ENCODE assay signal across 7 cellular contexts in the genomic region with DNA sequence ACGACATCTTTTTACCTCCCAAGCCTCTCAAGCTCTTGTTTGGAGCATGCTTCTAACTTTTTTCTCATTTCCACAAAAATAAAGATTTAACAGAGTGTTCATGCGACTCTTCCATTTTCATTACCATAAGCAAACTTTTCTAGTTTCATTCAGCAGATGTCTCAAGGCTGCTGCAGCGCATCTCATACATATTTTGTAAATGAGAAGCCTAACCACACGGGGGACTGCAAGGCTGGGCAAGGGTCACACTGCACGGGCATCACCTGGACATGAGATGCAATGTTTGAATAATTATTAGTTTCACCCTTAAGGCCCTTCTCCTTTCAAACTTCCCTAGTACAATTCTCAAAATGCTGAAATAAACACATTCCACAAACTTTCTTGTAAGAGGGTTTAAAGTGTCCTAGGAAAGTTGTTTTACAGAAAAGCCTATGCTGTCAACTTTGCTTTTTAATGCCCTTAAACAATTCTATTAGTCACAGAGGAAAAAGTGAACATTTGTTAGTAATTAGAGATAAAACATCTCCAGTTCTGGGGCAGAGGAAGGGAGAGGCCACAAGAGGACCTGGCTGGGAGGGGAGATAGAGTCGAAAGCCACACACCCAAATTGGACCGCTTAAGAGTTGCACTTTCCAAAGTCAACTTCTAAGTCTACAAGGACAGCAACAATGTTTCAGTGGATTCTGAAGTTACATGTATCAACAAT. TPM values are rescaled to one million over a fixed set of nuclear protein-coding genes. Genes with fewer than 3 reads are reported as not detected.
DNase-seq lines count a peak whose midpoint lies in the region; ATAC-seq, FAIRE-seq and TF ChIP-seq lines count a peak whose summit lies in the region.

No MANE protein-coding gene starts in this region.

- H3K27ac ChIP-seq in RWPE1 (peak overlapping the region; percentile 72), H1 (ENCODE audit: low read depth, low read length) (no peak overlapping the region)
- H3K27ac ChIP-seq in naive thymus-derived CD4-positive, alpha-beta T cell (ENCODE audit: low read depth, low read length), result peak overlapping the region; percentile 73

- intact Hi-C loops in naive thymus-derived CD4-positive, alpha-beta T cell (cut with micrococcal nuclease), result loop anchor here in 1 of 2 donors (5.0 kb wide), 1 partner anchor 61 kb away; no protein-coding TSS in a partner anchor

- peak overlapping the region in 1 of 4 experiments; percentile 58; a peak in 3 of 7 replicates for H3K9ac ChIP-seq in H1 (replicated peaks in 1 of 4; ENCODE audit: extremely low read depth in 1 of 4, low read depth in 3 of 4, low read length in 3 of 4)

- peaks cover 2 to 13% (median 9%) of the 10 kb centered on the region in 5 donors for H3K36me3 Mint-ChIP-seq in naive thymus-derived CD4-positive, alpha-beta T cell

- POLR2A ChIA-PET in RWPE1 (lab: Yijun Ruan, JAX; ENCODE audit: low non-redundant PET), result no interaction called here
- POLR2A ChIA-PET in H1 (lab: Charles Lee; ENCODE audit: partially characterized antibody), result interaction anchor here (1.0 to 1.7 kb wide), 4 partner anchors 11 to 77 kb away, joined by 3 to 6 read pairs (median 4); no protein-coding TSS in a partner anchor
- POLR2A ChIA-PET in naive thymus-derived CD4-positive, alpha-beta T cell (lab: Charles Lee), result no interaction called here

- H3K23ac ChIP-seq in H1 (ENCODE audit: insufficient read length), result no peak overlapping the region

- no peak overlapping the region for H3K14ac ChIP-seq in H1 (ENCODE audit: insufficient read length)

- H3K9me3 Mint-ChIP-seq in naive thymus-derived CD4-positive, alpha-beta T cell, result peaks cover 0 to 7% (median 0%) of the 10 kb centered on the region in 11 donors

- H3K56ac ChIP-seq in H1 (replicated peaks; ENCODE audit: insufficient read length, low read depth, low read length), result no peak overlapping the region

- H3K27ac Mint-ChIP-seq in naive thymus-derived CD4-positive, alpha-beta T cell, result peak overlapping the region; percentile 36 to 93 (median 72)

- no peak overlapping the region for H2BK120ac ChIP-seq in H1 (replicated peaks; ENCODE audit: low read depth, low read length)

- H2AFZ ChIP-seq in H1 (ENCODE audit: low read length), result no peak overlapping the region

- peak overlapping the region; percentile 69 to 91 (median 74) for H3K4me3 ChIP-seq in H1 (ENCODE audit: extremely low read depth in 1 of 4, insufficient read depth in 2 of 4, low read depth in 3 of 4, low read length in 4 of 4)
- H3K4me3 ChIP-seq in naive thymus-derived CD4-positive, alpha-beta T cell (ENCODE audit: low read length), result peak overlapping the region; percentile 58

- ATAC-seq in GM18861 (IDR thresholded peaks at IDR 0.05; ENCODE audit: unreplicated experiment), result peak; percentile 28
- ATAC-seq in naive thymus-derived CD4-positive, alpha-beta T cell, result no peak
- no peak for ATAC-seq in GM19455 (IDR thresholded peaks at IDR 0.05; ENCODE audit: unreplicated experiment)

- no peak overlapping the region for H2BK12ac ChIP-seq in H1 (ENCODE audit: low read depth, low read length)

- TF ChIP-seq EP300 in H1 (IDR thresholded peaks at IDR 0.05; ENCODE audit: borderline replicate concordance in 1 of 2, low read depth in 2 of 2, low read length in 2 of 2), result no peak

- TF ChIP-seq CTCF in RWPE1 (conservative IDR thresholded peaks at IDR 0.05; ENCODE audit: low read depth) (no peak), H1 (IDR thresholded peaks at IDR 0.05; ENCODE audit: control extremely low read depth in 1 of 3, insufficient read depth in 1 of 3, low read depth in 1 of 3, low read length in 3 of 3) (no peak)

- DNase-seq in RWPE1 (ENCODE audit: low spot score) (no peak), H1 (ENCODE audit: low read depth in 1 of 2, low spot score in 2 of 2) (no peak), D341Med (ENCODE audit: low spot score) (no peak), cerebellar nuclear complex (lab: John Stamatoyannopoulos, UW) (no peak)
- no peak for DNase-seq in naive thymus-derived CD4-positive, alpha-beta T cell

- TF ChIP-seq RAD21 in H1 (IDR thresholded peaks at IDR 0.05 in 1 of 2, conservative IDR thresholded peaks at IDR 0.05 in 1 of 2; ENCODE audit: low read depth in 2 of 2, low read length in 2 of 2), result no peak

- CTCF ChIA-PET in RWPE1 (lab: Yijun Ruan, JAX), result interaction anchor here (0.5 to 1.0 kb wide), 2 partner anchors 14 to 74 kb away, joined by 3 read pairs; no protein-coding TSS in a partner anchor
- CTCF ChIA-PET in H1 (lab: Charles Lee; ENCODE audit: partially characterized antibody), result interaction anchor here (1.5 kb wide), 1 partner anchor 67 kb away, joined by 4 read pairs; no protein-coding TSS in a partner anchor
- CTCF ChIA-PET in naive thymus-derived CD4-positive, alpha-beta T cell (lab: Charles Lee), result no interaction called here

- TF ChIP-seq POLR2A in H1 (IDR thresholded peaks at IDR 0.05; ENCODE audit: control extremely low read depth in 1 of 2, low read depth in 2 of 2, low read length in 2 of 2), result no peak

- 0 out of 4 replicates have a peak, but pooled peaks cover 0 to 4% of the 10 kb centered on the region in 2 experiments for H3K9me3 ChIP-seq in H1 (ENCODE audit: insufficient read depth in 2 of 2, low read depth in 1 of 2, low read length in 1 of 2)
- H3K9me3 ChIP-seq in naive thymus-derived CD4-positive, alpha-beta T cell (ENCODE audit: control insufficient read depth in 2 of 3, low read length in 3 of 3), result no peaks in the 10 kb centered on the region

- peak overlapping the region; percentile 76 to 96 for H3K4me2 ChIP-seq in H1 (ENCODE audit: insufficient read depth in 1 of 2, low read depth in 2 of 2, low read length in 2 of 2)

- no peak overlapping the region for H3K4ac ChIP-seq in H1 (replicated peaks; ENCODE audit: insufficient read length, low read depth, low read length)

- H4K8ac ChIP-seq in H1 (ENCODE audit: extremely low read depth, insufficient read depth, low read length), result no peak overlapping the region

- 0 out of 2 replicates have a peak overlapping the region, but pooled peaks have one; percentile 6 for H2BK15ac ChIP-seq in H1 (ENCODE audit: low read length)

- peaks cover 2 to 48% of the 10 kb centered on the region in 2 experiments; a peak in 2 of 4 replicates for H3K79me2 ChIP-seq in H1 (ENCODE audit: control insufficient read depth in 1 of 2, insufficient read depth in 2 of 2, low read length in 2 of 2)

- H3K4me1 Mint-ChIP-seq in naive thymus-derived CD4-positive, alpha-beta T cell, result peaks cover 32 to 51% (median 45%) of the 10 kb centered on the region in 7 donors

- H4K91ac ChIP-seq in H1 (replicated peaks; ENCODE audit: insufficient read length, low read length), result no peak overlapping the region

- no peak overlapping the region for H2BK20ac ChIP-seq in H1 (ENCODE audit: low read length)

- peaks cover 5 to 6% of the 10 kb centered on the region in 2 experiments for H4K20me1 ChIP-seq in H1 (replicated peaks in 1 of 2; ENCODE audit: control insufficient read depth in 1 of 2, insufficient read depth in 2 of 2, low read length in 2 of 2)

- no peak overlapping the region for H4K5ac ChIP-seq in H1 (ENCODE audit: insufficient read length, low read depth, low read length)

- no peak overlapping the region for H2BK5ac ChIP-seq in H1 (ENCODE audit: low read depth, low read length)

- no peaks in the 10 kb centered on the region; a peak in 1 of 8 replicates for H3K36me3 ChIP-seq in H1 (ENCODE audit: control insufficient read depth in 2 of 4, insufficient read depth in 4 of 4, low read length in 3 of 4)
- H3K36me3 ChIP-seq in naive thymus-derived CD4-positive, alpha-beta T cell (ENCODE audit: control insufficient read depth in 2 of 3, insufficient read depth in 3 of 3, low read length in 3 of 3), result no peaks in the 10 kb centered on the region

- H3K27me3 ChIP-seq in H1 (replicated peaks in 1 of 4; ENCODE audit: control insufficient read depth in 3 of 4, extremely low read depth in 1 of 4, insufficient read depth in 3 of 4, low read length in 3 of 4), result no peaks in the 10 kb centered on the region
- H3K27me3 ChIP-seq in naive thymus-derived CD4-positive, alpha-beta T cell (ENCODE audit: control insufficient read depth in 2 of 2, insufficient read depth in 2 of 2, low read length in 2 of 2), result no peaks in the 10 kb centered on the region

- H3K79me1 ChIP-seq in H1 (ENCODE audit: low read depth, low read length), result peaks cover 4% of the 10 kb centered on the region

- peaks cover 8% of the 10 kb centered on the region; the same call in 1 of the 2 replicates for H3K23me2 ChIP-seq in H1 (ENCODE audit: low read depth, low read length)

- no peak overlapping the region; the same call in 1 of the 2 replicates for H3K18ac ChIP-seq in H1 (ENCODE audit: extremely low read depth, low read length)

- no peak for FAIRE-seq in H1 (lab: Jason Lieb, UNC)

- WGBS in H1 (ENCODE audit: extremely low coverage in 1 of 2, insufficient coverage in 1 of 2, insufficient read length in 1 of 2, insufficient replicate concordance in 2 of 2, low coverage in 1 of 2, low lambda C conversion rate in 2 of 2, missing lambda C conversion rate in 1 of 2), 2 experiments, result 55% methylated on average over 7 of the region's 7 CpGs; no CpG with 5 or more reads in 1 of the 2 experiments

- peak overlapping the region; percentile 72 to 91 (median 84) for H3K4me3 Mint-ChIP-seq in naive thymus-derived CD4-positive, alpha-beta T cell

- H3K4me1 ChIP-seq in H1 (replicated peaks in 1 of 4; ENCODE audit: control insufficient read depth in 3 of 4, insufficient read depth in 4 of 4, low read length in 3 of 4), result peaks cover 16 to 29% (median 27%) of the 10 kb centered on the region in 4 experiments
- peaks cover 7 to 20% of the 10 kb centered on the region in 2 donors for H3K4me1 ChIP-seq in naive thymus-derived CD4-positive, alpha-beta T cell (ENCODE audit: control insufficient read depth in 2 of 2, insufficient read depth in 2 of 2, low read length in 2 of 2)

- peaks cover 0 to 3% (median 0%) of the 10 kb centered on the region in 5 donors for H3K27me3 Mint-ChIP-seq in naive thymus-derived CD4-positive, alpha-beta T cell

- H2AK5ac ChIP-seq in H1 (ENCODE audit: low read depth, low read length), result no peak overlapping the region

RNA-seq across cellular contexts. Expression of a gene that starts 1.3 kb away (rescaled TPM):
- total RNA-seq in H1 (2021; fragmentation: NEBNext Ultra II Directional; extraction: Animal tissue kit (Norgen Biotek cat#: 25700)), result 26.2 and 26.4 TPM in 2 replicates
- 24.1 and 33.9 TPM in 2 replicates for polyA plus RNA-seq in H1 (2011; rRNA removed)
- polyA plus RNA-seq in H1 (2011; cell fraction: cytosol; rRNA removed), result 18.7 TPM
- polyA plus RNA-seq in H1 (2011; cell fraction: nucleus; rRNA removed), result 61.5 TPM
- polyA plus RNA-seq in H1 (2012, experiment 1 of 2), result 21.8 to 25.4 TPM (median 24.1 TPM) in 4 replicates
- 18.2 TPM for polyA plus RNA-seq in H1 (2012, experiment 2 of 2)
- 16.0 TPM for polyA plus RNA-seq in H1 (2013, experiment 1 of 2)
- 16.8 TPM for polyA plus RNA-seq in H1 (2013, experiment 2 of 2)
- polyA minus RNA-seq in H1 (2011; rRNA and poly(A)+ RNA removed), result 74.1 and 91.8 TPM in 2 replicates
- polyA minus RNA-seq in H1 (2011; cell fraction: cytosol; rRNA and poly(A)+ RNA removed), result 30.5 TPM
- 81.2 TPM for polyA minus RNA-seq in H1 (2011; cell fraction: nucleus; rRNA and poly(A)+ RNA removed)
- 10 to 100 TPM; 14.5 to 41.1 (median 17.1) TPM for total RNA-seq in naive thymus-derived CD4-positive, alpha-beta T cell
- polyA plus RNA-seq in naive thymus-derived CD4-positive, alpha-beta T cell, result 1 to 10 TPM; 4.6 to 6.5 TPM
